ENCODE assay signal across 7 cellular contexts in genomic region chr5:130714200-130714599, GRCh38.
"Had no signal": no experiment of that assay in that cellular context is flagged by ENCODE, and none has a peak within 500 bp of the region (broad histone marks: within the 10 kb centered on the region; RNA-seq: fewer than 3 reads in every experiment).

No MANE protein-coding gene starts in this region.

- H3K27me3 Mint-ChIP-seq: IgD-negative memory B cell had no signal

- DNase-seq: GM23248, GOT3, H7, HCEC 1CT, KBM-7 had no signal

- H3K9ac ChIP-seq: GM23248 had no signal

- H2AFZ ChIP-seq: GM23248 had no signal

- H3K27ac Mint-ChIP-seq: IgD-negative memory B cell had no signal

- H3K4me3 ChIP-seq: GM23248 had no signal

- H3K36me3 Mint-ChIP-seq: IgD-negative memory B cell had no signal

- H3K4me3 Mint-ChIP-seq: IgD-negative memory B cell had no signal

- H3K27ac ChIP-seq: GM23248 had no signal

- FAIRE-seq: HTR-8/SVneo had no signal

- H3K9me3 Mint-ChIP-seq: IgD-negative memory B cell had no signal
